Comparison of ENCODE assay signal across 8 cellular contexts in genomic region chr20:62808211-62808865, GRCh38.
A peak's percentile ranks its signal among the peaks of the same experiment; 100 is the strongest.
DNase-seq lines count a peak whose midpoint lies in the region; ATAC-seq and TF ChIP-seq lines count a peak whose summit lies in the region.

No MANE protein-coding gene starts in this region.

- peak; percentile 96 for TF ChIP-seq CTCF in coronary artery (IDR thresholded peaks at IDR 0.05)

- H3K27ac Mint-ChIP-seq in memory B cell: no peak overlapping the region

- no peak overlapping the region for H3K4me3 ChIP-seq in coronary artery

- no peaks in the 10 kb centered on the region for H3K9me3 Mint-ChIP-seq in memory B cell

- DNase-seq in NCI-H2029 (lab: John Stamatoyannopoulos, UW): peak; percentile 15
- no peak for DNase-seq in NCI-H2029 treated with DMSO at 0.1 percent for 48 hours (lab: John Stamatoyannopoulos, UW)
- peak; percentile 66 for DNase-seq in NCI-H2196 (lab: John Stamatoyannopoulos, UW; ENCODE audit: unreplicated experiment)
- DNase-seq in activated CD4-positive, alpha-beta T cell treated with anti-CD3 and anti-CD28 coated beads, Interleukin-2, amount 50 U/mL, for 1 hour: peak; percentile 78
- no peak for DNase-seq in coronary artery (ENCODE audit: low spot score)
- DNase-seq in memory B cell (ENCODE audit: low spot score in 2 of 2): peak; percentile 79 to 89
- DNase-seq in stimulated activated CD8-positive, alpha-beta memory T cell treated with anti-CD3 and anti-CD28 coated beads, Interleukin-4, amount 100 ng/mL, for 4 hours (ENCODE audit: low read depth in 2 of 2, low spot score in 1 of 2): peak; percentile 49 to 57

- peak; percentile 49 for ATAC-seq in memory B cell (ENCODE audit: low read depth)
- ATAC-seq in HG02642 (IDR thresholded peaks at IDR 0.05; ENCODE audit: poor library complexity, unreplicated experiment): no peak

- peaks cover 16% of the 10 kb centered on the region for H3K36me3 Mint-ChIP-seq in memory B cell

- no peak overlapping the region for H3K27ac ChIP-seq in coronary artery

- H3K4me3 Mint-ChIP-seq in memory B cell: no peak overlapping the region

- H3K4me1 Mint-ChIP-seq in memory B cell: peaks cover 20% of the 10 kb centered on the region

- H3K27me3 Mint-ChIP-seq in memory B cell: no peaks in the 10 kb centered on the region

Comparison
In these comparisons a context has a peak if more than half of its experiments do, and no peak if none do; other contexts are left out.
1. DNase-seq: peak in NCI-H2029 (single experiment), NCI-H2196 (single experiment), activated CD4-positive, alpha-beta T cell treated with anti-CD3 and anti-CD28 coated beads, Interleukin-2, amount 50 U/mL, for 1 hour (single experiment), memory B cell (2 of 2) and stimulated activated CD8-positive, alpha-beta memory T cell treated with anti-CD3 and anti-CD28 coated beads, Interleukin-4, amount 100 ng/mL, for 4 hours (2 of 2); none in NCI-H2029 treated with DMSO at 0.1 percent for 48 hours (single experiment) and coronary artery (single experiment).